ENCODE assay signal across 15 cellular contexts in the genomic region with DNA sequence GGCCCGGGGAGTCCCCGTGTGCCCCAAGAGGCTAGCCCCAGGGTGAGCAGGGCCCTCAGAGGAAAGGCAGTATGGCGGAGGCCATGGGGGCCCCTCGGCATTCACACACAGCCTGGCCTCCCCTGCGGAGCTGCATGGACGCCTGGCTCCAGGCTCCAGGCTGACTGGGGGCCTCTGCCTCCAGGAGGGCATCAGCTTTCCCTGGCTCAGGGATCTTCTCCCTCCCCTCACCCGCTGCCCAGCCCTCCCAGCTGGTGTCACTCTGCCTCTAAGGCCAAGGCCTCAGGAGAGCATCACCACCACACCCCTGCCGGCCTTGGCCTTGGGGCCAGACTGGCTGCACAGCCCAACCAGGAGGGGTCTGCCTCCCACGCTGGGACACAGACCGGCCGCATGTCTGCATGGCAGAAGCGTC.
"Had no signal": no experiment of that assay in that cellular context is flagged by ENCODE, and none has a peak within 500 bp of the region (broad histone marks: within the 10 kb centered on the region; RNA-seq: fewer than 3 reads in every experiment).

No MANE protein-coding gene starts in this region.

- H3K9me3 ChIP-seq: heart left ventricle, psoas muscle, SJSA1, transverse colon had no signal

- H3K4me3 Mint-ChIP-seq: activated naive CD8-positive, alpha-beta T cell treated with anti-CD3 and anti-CD28 coated beads for 36 hours; naive thymus-derived CD4-positive, alpha-beta T cell had no signal

- H3K27me3 Mint-ChIP-seq: activated naive CD8-positive, alpha-beta T cell treated with anti-CD3 and anti-CD28 coated beads for 36 hours had no signal

- H3K4me1 ChIP-seq: foreskin keratinocyte, psoas muscle, SJSA1 had no signal

- H3K36me3 Mint-ChIP-seq: activated naive CD8-positive, alpha-beta T cell treated with anti-CD3 and anti-CD28 coated beads for 36 hours; naive thymus-derived CD4-positive, alpha-beta T cell had no signal

- H3K27ac ChIP-seq: dorsolateral prefrontal cortex, foreskin keratinocyte, heart left ventricle, psoas muscle, SJSA1 had no signal

- DNase-seq: activated CD4-positive, alpha-beta T cell treated with anti-CD3 and anti-CD28 coated beads, Interleukin-2, amount 50 U/mL, for 48 hours; activated CD4-positive, CD25-positive, alpha-beta regulatory T cell treated with anti-CD3 and anti-CD28 coated beads, Interleukin-2, amount 50 U/mL, for 72 hours; activated gamma-delta T cell; activated naive CD8-positive, alpha-beta T cell treated with anti-CD3 and anti-CD28 coated beads for 36 hours; anterior cingulate cortex; foreskin keratinocyte; heart left ventricle; naive thymus-derived CD4-positive, alpha-beta T cell; nucleus accumbens; SW 1271; transverse colon had no signal

- H3K27ac Mint-ChIP-seq: activated naive CD8-positive, alpha-beta T cell treated with anti-CD3 and anti-CD28 coated beads for 36 hours; naive thymus-derived CD4-positive, alpha-beta T cell had no signal

- H3K4me3 ChIP-seq: dorsolateral prefrontal cortex, heart left ventricle, lung, psoas muscle, SJSA1, transverse colon had no signal

- H3K9me3 Mint-ChIP-seq: activated naive CD8-positive, alpha-beta T cell treated with anti-CD3 and anti-CD28 coated beads for 36 hours; naive thymus-derived CD4-positive, alpha-beta T cell had no signal

- ATAC-seq: naive thymus-derived CD4-positive, alpha-beta T cell had no signal

- H3K4me1 Mint-ChIP-seq: activated naive CD8-positive, alpha-beta T cell treated with anti-CD3 and anti-CD28 coated beads for 36 hours; naive thymus-derived CD4-positive, alpha-beta T cell had no signal

- H3K36me3 ChIP-seq: heart left ventricle, SJSA1, transverse colon had no signal

- H3K27me3 ChIP-seq: dorsolateral prefrontal cortex, foreskin keratinocyte, SJSA1, transverse colon had no signal
